In genomic region chr6:26157838-26158580, GRCh38 we compare ENCODE assay signal across 8 cellular contexts.
DNase-seq lines count a peak whose midpoint lies in the region; TF ChIP-seq lines count a peak whose summit lies in the region.

No MANE protein-coding gene starts in this region.

- in situ Hi-C loops in HAP-1 (cut with MboI; ENCODE audit: low sequenced_read_pairs), result no loop called here

- H3K36me3 ChIP-seq in ES-I3 (ENCODE audit: insufficient read depth, low read length), result no peaks in the 10 kb centered on the region
- H3K36me3 ChIP-seq in HAP-1 (replicated peaks), result peaks cover 3% of the 10 kb centered on the region
- no peaks in the 10 kb centered on the region for H3K36me3 ChIP-seq in MM.1S (replicated peaks; ENCODE audit: insufficient read depth, low read length)
- H3K36me3 ChIP-seq in neural progenitor cell, result no peaks in the 10 kb centered on the region

- DNase-seq in HAP-1 (ENCODE audit: low spot score in 2 of 2) (peak; percentile 89 to 99), MM.1S (peak; percentile 98), SIG-M5 (lab: John Stamatoyannopoulos, UW) (peak; percentile 98), foreskin melanocyte (peak; percentile 99), neural progenitor cell (ENCODE audit: low spot score) (peak; percentile 91), stromal cell of bone marrow (ENCODE audit: low read depth) (peak; percentile 97)
- peak; percentile 81 for DNase-seq in activated naive CD4-positive, alpha-beta T cell treated with Interleukin-2 at 50 U/mL for 16 hours

- H2AFZ ChIP-seq in MM.1S (ENCODE audit: low read length), result no peak overlapping the region
- no peak overlapping the region for H2AFZ ChIP-seq in neural progenitor cell (replicated peaks)

- H3K36me3 Mint-ChIP-seq in neural progenitor cell, result peaks cover 3% of the 10 kb centered on the region

- H3K27me3 ChIP-seq in HAP-1 (ENCODE audit: low read depth) (no peaks in the 10 kb centered on the region), MM.1S (replicated peaks; ENCODE audit: insufficient read depth, low read length) (no peaks in the 10 kb centered on the region), neural progenitor cell (no peaks in the 10 kb centered on the region)

- H3F3A ChIP-seq in MM.1S (ENCODE audit: insufficient read depth, low read length), result peaks cover 39% of the 10 kb centered on the region
- peaks cover 39% of the 10 kb centered on the region for H3F3A ChIP-seq in neural progenitor cell (ENCODE audit: low read depth)

- peak overlapping the region; percentile 98 for H3K4me3 Mint-ChIP-seq in neural progenitor cell

- H3K27ac ChIP-seq in MM.1S (ENCODE audit: low read length), result peak overlapping the region; percentile 97
- peak overlapping the region; percentile 93 for H3K27ac ChIP-seq in neural progenitor cell

- peaks cover 2% of the 10 kb centered on the region for H3K9me3 Mint-ChIP-seq in neural progenitor cell

- H3K4me2 ChIP-seq in MM.1S (ENCODE audit: low read depth, low read length), result peak overlapping the region; percentile 95
- H3K4me2 ChIP-seq in neural progenitor cell, result peak overlapping the region; percentile 86

- H3K9ac ChIP-seq in ES-I3 (ENCODE audit: low read depth, low read length) (peak overlapping the region; percentile 96), MM.1S (ENCODE audit: low read length) (peak overlapping the region; percentile 96), neural progenitor cell (peak overlapping the region; percentile 61)

- TF ChIP-seq CTCF in MM.1S (IDR thresholded peaks at IDR 0.05; ENCODE audit: low read length) (no peak), neural progenitor cell (IDR thresholded peaks at IDR 0.05) (no peak)

- H3K4me1 Mint-ChIP-seq in neural progenitor cell, result peaks cover 25% of the 10 kb centered on the region

- peak overlapping the region; percentile 93 for H3K27ac Mint-ChIP-seq in neural progenitor cell

- H3K4me3 ChIP-seq in HAP-1 (peak overlapping the region; percentile 79), MM.1S (ENCODE audit: low read length) (peak overlapping the region; percentile 67), neural progenitor cell (peak overlapping the region; percentile 97)

- H3K79me2 ChIP-seq in MM.1S (ENCODE audit: low read length) (peaks cover 7% of the 10 kb centered on the region; the same call in 1 of the 2 replicates), neural progenitor cell (ENCODE audit: low read depth) (peaks cover 55% of the 10 kb centered on the region)

- H3K9me3 ChIP-seq in ES-I3 (ENCODE audit: control insufficient read depth, insufficient read depth, low read length), result no peaks in the 10 kb centered on the region
- no peaks in the 10 kb centered on the region for H3K9me3 ChIP-seq in HAP-1
- no peaks in the 10 kb centered on the region for H3K9me3 ChIP-seq in MM.1S (replicated peaks; ENCODE audit: insufficient read depth, low read length)
- H3K9me3 ChIP-seq in neural progenitor cell (ENCODE audit: low read depth), result no peaks in the 10 kb centered on the region

- no peaks in the 10 kb centered on the region for H3K9me2 ChIP-seq in MM.1S (replicated peaks; ENCODE audit: insufficient read depth, low read length)

- H3K27me3 Mint-ChIP-seq in neural progenitor cell (ENCODE audit: insufficient read depth, low read depth), result peaks cover 7% of the 10 kb centered on the region

- H3K4me1 ChIP-seq in ES-I3 (ENCODE audit: insufficient read depth, low read length) (peaks cover 6% of the 10 kb centered on the region), HAP-1 (peaks cover 4% of the 10 kb centered on the region; the same call in 1 of the 2 replicates), MM.1S (ENCODE audit: low read length) (peaks cover 7% of the 10 kb centered on the region), neural progenitor cell (no peaks in the 10 kb centered on the region)

- H4K20me1 ChIP-seq in MM.1S (ENCODE audit: insufficient read depth, low read length), result no peaks in the 10 kb centered on the region
- peaks cover 43% of the 10 kb centered on the region for H4K20me1 ChIP-seq in neural progenitor cell (ENCODE audit: low read depth)

Comparison
In these comparisons a context has a peak if more than half of its experiments do, and no peak if none do; other contexts are left out.
1. Peak in every context shown above with its lines: DNase-seq, H3K4me3 ChIP-seq and H3K27ac ChIP-seq.